ENCODE assay signal across 25 cellular contexts in genomic region chr2:102129956-102130650, GRCh38. TPM values are rescaled to one million over a fixed set of nuclear protein-coding genes. Genes with fewer than 3 reads are reported as not detected.
DNase-seq lines count a peak whose midpoint lies in the region; ATAC-seq and TF ChIP-seq lines count a peak whose summit lies in the region.
"Had no signal": no experiment of that assay in that cellular context is flagged by ENCODE, and none has a peak within 500 bp of the region (broad histone marks: within the 10 kb centered on the region; RNA-seq: fewer than 3 reads in every experiment).

No MANE protein-coding gene starts in this region.

- peaks cover 16% of the 10 kb centered on the region for H3K4me1 Mint-ChIP-seq in activated naive CD8-positive, alpha-beta T cell (ENCODE audit: low read depth)
- peaks cover 25% of the 10 kb centered on the region for H3K4me1 Mint-ChIP-seq in activated naive CD8-positive, alpha-beta T cell treated with anti-CD3 and anti-CD28 coated beads, Interleukin-2, amount 50 U/mL, for 24 hours
- peaks cover 11% of the 10 kb centered on the region for H3K4me1 Mint-ChIP-seq in activated naive CD8-positive, alpha-beta T cell treated with anti-CD3 and anti-CD28 coated beads for 36 hours

- no peak for DNase-seq in activated naive CD8-positive, alpha-beta T cell treated with anti-CD3 and anti-CD28 coated beads, Interleukin-2, amount 50 U/mL, for 24 hours
- DNase-seq in activated naive CD8-positive, alpha-beta T cell treated with anti-CD3 and anti-CD28 coated beads for 36 hours: no peak
- DNase-seq in myocyte (ENCODE audit: low read depth): peak; percentile 69
- DNase-seq in GM13977 (ENCODE audit: low spot score): no peak
- no peak for DNase-seq in NCI-H1436 (lab: John Stamatoyannopoulos, UW)
- DNase-seq in NCI-H1105 treated with DMSO at 0.1 percent for 48 hours (lab: John Stamatoyannopoulos, UW): no peak
- DNase-seq in NCI-H2081 (lab: John Stamatoyannopoulos, UW): no peak
- DNase-seq: activated CD8-positive, alpha-beta memory T cell treated with anti-CD3 and anti-CD28 coated beads for 24 hours; Calu3; cerebellar nuclear complex; effector CD4-positive, alpha-beta T cell; erythroblast; foreskin melanocyte; GOT3; hypothalamus; NCI-H1417 treated with DMSO at 0.1 percent for 48 hours; NCI-H524; stimulated activated naive CD8-positive, alpha-beta T cell treated with anti-CD3 and anti-CD28 coated beads, Interleukin-15, amount 100 ng/mL, for 72 hours had no signal

- peaks cover 5% of the 10 kb centered on the region for H3K36me3 Mint-ChIP-seq in activated naive CD8-positive, alpha-beta T cell
- H3K36me3 Mint-ChIP-seq in activated naive CD8-positive, alpha-beta T cell treated with anti-CD3 and anti-CD28 coated beads, Interleukin-2, amount 50 U/mL, for 24 hours (ENCODE audit: low read depth): peaks cover 7% of the 10 kb centered on the region
- H3K36me3 Mint-ChIP-seq in activated naive CD8-positive, alpha-beta T cell treated with anti-CD3 and anti-CD28 coated beads for 36 hours: peaks cover 9% of the 10 kb centered on the region
- H3K36me3 Mint-ChIP-seq: type B pancreatic cell had no signal

- no peak overlapping the region for H3K4me3 Mint-ChIP-seq in activated naive CD8-positive, alpha-beta T cell
- no peak overlapping the region for H3K4me3 Mint-ChIP-seq in activated naive CD8-positive, alpha-beta T cell treated with anti-CD3 and anti-CD28 coated beads, Interleukin-2, amount 50 U/mL, for 24 hours
- H3K4me3 Mint-ChIP-seq in activated naive CD8-positive, alpha-beta T cell treated with anti-CD3 and anti-CD28 coated beads for 36 hours: peak overlapping the region; percentile 9
- H3K4me3 Mint-ChIP-seq: activated naive CD4-positive, alpha-beta T cell treated with anti-CD3 and anti-CD28 coated beads, Interleukin-2, amount 50 U/mL, for 24 hours; stimulated activated naive CD8-positive, alpha-beta T cell treated with anti-CD3 and anti-CD28 coated beads, Interleukin-15, amount 100 ng/mL, for 72 hours; type B pancreatic cell had no signal

- in situ Hi-C loops in GM13977 (cut with MboI; ENCODE audit: low pct_unique_long_range_greater_than_20kb, low sequenced_read_pairs, unreplicated experiment): no loop called here

- H3K9me3 Mint-ChIP-seq in activated naive CD8-positive, alpha-beta T cell (ENCODE audit: low read depth): peaks cover 9% of the 10 kb centered on the region
- peaks cover 34% of the 10 kb centered on the region for H3K9me3 Mint-ChIP-seq in activated naive CD8-positive, alpha-beta T cell treated with anti-CD3 and anti-CD28 coated beads, Interleukin-2, amount 50 U/mL, for 24 hours
- H3K9me3 Mint-ChIP-seq in activated naive CD8-positive, alpha-beta T cell treated with anti-CD3 and anti-CD28 coated beads for 36 hours: peaks cover 15% of the 10 kb centered on the region

- H3K27me3 Mint-ChIP-seq in activated naive CD8-positive, alpha-beta T cell: no peaks in the 10 kb centered on the region
- H3K27me3 Mint-ChIP-seq in activated naive CD8-positive, alpha-beta T cell treated with anti-CD3 and anti-CD28 coated beads, Interleukin-2, amount 50 U/mL, for 24 hours: peaks cover 19% of the 10 kb centered on the region
- H3K27me3 Mint-ChIP-seq in activated naive CD8-positive, alpha-beta T cell treated with anti-CD3 and anti-CD28 coated beads for 36 hours: peaks cover 3% of the 10 kb centered on the region
- H3K27me3 Mint-ChIP-seq: type B pancreatic cell had no signal

- TF ChIP-seq CTCF in GM13977 (IDR thresholded peaks at IDR 0.05; ENCODE audit: extremely low read depth, insufficient read depth, missing control alignments): no peak

- no peak for ATAC-seq in activated naive CD8-positive, alpha-beta T cell treated with anti-CD3 and anti-CD28 coated beads, Interleukin-2, amount 50 U/mL, for 24 hours
- ATAC-seq: A549; activated CD4-positive, CD25-positive, alpha-beta regulatory T cell treated with anti-CD3 and anti-CD28 coated beads, Interleukin-2, amount 50 U/mL, for 24 hours; SK-N-SH treated with all-trans-retinoic acid at 6 μM for 48 hours; stimulated activated naive CD8-positive, alpha-beta T cell treated with anti-CD3 and anti-CD28 coated beads, Interleukin-15, amount 100 ng/mL, for 72 hours had no signal

- H3K27ac Mint-ChIP-seq in activated naive CD8-positive, alpha-beta T cell: peak overlapping the region; percentile 64
- no peak overlapping the region for H3K27ac Mint-ChIP-seq in activated naive CD8-positive, alpha-beta T cell treated with anti-CD3 and anti-CD28 coated beads, Interleukin-2, amount 50 U/mL, for 24 hours
- no peak overlapping the region for H3K27ac Mint-ChIP-seq in activated naive CD8-positive, alpha-beta T cell treated with anti-CD3 and anti-CD28 coated beads for 36 hours
- H3K27ac Mint-ChIP-seq: activated naive CD4-positive, alpha-beta T cell treated with anti-CD3 and anti-CD28 coated beads, Interleukin-2, amount 50 U/mL, for 24 hours; stimulated activated naive CD8-positive, alpha-beta T cell treated with anti-CD3 and anti-CD28 coated beads, Interleukin-15, amount 100 ng/mL, for 72 hours; type B pancreatic cell had no signal

RNA-seq across cellular contexts. Expression of gene IL1R1, which starts 12.4 kb away (rescaled TPM):
- total RNA-seq in activated naive CD8-positive, alpha-beta T cell treated with anti-CD3 and anti-CD28 coated beads for 36 hours: 1 to 10 TPM in 1 of 2 experiments, under 1 TPM in 1; 0.70 to 1.2 TPM
- 12.9 and 13.9 TPM in 2 replicates for total RNA-seq in myocyte
- 5.9 TPM for polyA plus RNA-seq in myocyte (2012)

RNA-seq across cellular contexts. Expression of gene IL1RL2, which starts 56.7 kb away (rescaled TPM):
- under 1 TPM in 1 of 2 experiments, not detected in 1; 0.25 TPM for total RNA-seq in activated naive CD8-positive, alpha-beta T cell treated with anti-CD3 and anti-CD28 coated beads for 36 hours
- total RNA-seq in myocyte: 0.11 TPM in 1 of 2 replicates, not detected in the other
- 0.25 TPM for polyA plus RNA-seq in myocyte (2012)
- total RNA-seq: MCF 10A had no signal
